ENCODE assay signal across 13 cellular contexts in the genomic region with DNA sequence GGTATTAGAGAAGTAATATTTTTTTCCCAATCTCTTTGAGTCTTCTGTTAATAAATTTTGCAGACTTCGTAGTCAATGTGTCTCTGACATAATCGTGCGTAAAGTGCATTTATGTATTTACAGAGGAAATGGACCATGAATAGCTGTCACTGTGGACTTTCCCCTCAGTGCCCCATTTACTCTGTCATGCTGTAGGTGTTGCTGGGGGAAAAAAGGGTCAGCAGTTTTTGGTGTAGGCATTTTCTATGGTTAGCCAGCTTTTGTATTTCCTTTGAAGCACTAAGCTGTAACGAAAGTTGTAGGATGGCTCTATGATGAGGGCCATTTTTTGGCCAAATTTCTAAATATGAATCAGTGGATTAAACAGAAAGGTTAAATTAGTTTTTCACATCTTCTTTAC.
A peak's percentile ranks its signal among the peaks of the same experiment; 100 is the strongest.
DNase-seq lines count a peak whose midpoint lies in the region; ATAC-seq lines count a peak whose summit lies in the region.
"Had no signal": no experiment of that assay in that cellular context is flagged by ENCODE, and none has a peak within 500 bp of the region (broad histone marks: within the 10 kb centered on the region; RNA-seq: fewer than 3 reads in every experiment).

No MANE protein-coding gene starts in this region.

- H4K8ac ChIP-seq in mesendoderm (ENCODE audit: low read depth, low read length): no peak overlapping the region

- no peak overlapping the region for H3K9ac ChIP-seq in mesendoderm (ENCODE audit: low read length)

- peak; percentile 78 for ATAC-seq in HG02610 (IDR thresholded peaks at IDR 0.05; ENCODE audit: unreplicated experiment)
- peak; percentile 76 for ATAC-seq in HG03571 (IDR thresholded peaks at IDR 0.05; ENCODE audit: unreplicated experiment)
- ATAC-seq: Right ventricle myocardium inferior had no signal

- peak overlapping the region; percentile 73 for H2BK120ac ChIP-seq in mesendoderm (ENCODE audit: low read depth, low read length)

- no peak overlapping the region for H2BK5ac ChIP-seq in mesendoderm (ENCODE audit: low read length)

- DNase-seq in NCI-H146 (lab: John Stamatoyannopoulos, UW) (peak; percentile 16), NCI-H146 treated with DMSO at 0.1 percent for 48 hours (lab: John Stamatoyannopoulos, UW; ENCODE audit: unreplicated experiment) (no peak), mesendoderm (no peak), amygdala (lab: John Stamatoyannopoulos, UW) (no peak), HK-2 (ENCODE audit: unreplicated experiment) (no peak), NCI-H1048 (lab: John Stamatoyannopoulos, UW) (no peak)
- DNase-seq: activated naive CD8-positive, alpha-beta T cell treated with anti-CD3 and anti-CD28 coated beads, Interleukin-2, amount 10 ng/mL, durations not matched to agents 7 days and 5 days; MV-4-11 had no signal

- H3K18ac ChIP-seq in mesendoderm (ENCODE audit: low read length): no peak overlapping the region

- H3K79me2 ChIP-seq in mesendoderm (ENCODE audit: control insufficient read depth, insufficient read depth, low read length): no peaks in the 10 kb centered on the region

- H3K56ac ChIP-seq in mesendoderm (ENCODE audit: low read length): no peak overlapping the region

- no peaks in the 10 kb centered on the region for H3K4me1 ChIP-seq in mesendoderm (ENCODE audit: control insufficient read depth, low read depth, low read length)

- no peak overlapping the region for H3K4me2 ChIP-seq in mesendoderm (ENCODE audit: low read length)

- H2BK15ac ChIP-seq in mesendoderm (replicated peaks; ENCODE audit: low read depth): no peak overlapping the region

- no CpG with 5 or more reads among the region's 4 CpGs for WGBS in mesendoderm (ENCODE audit: extremely low coverage, insufficient coverage, low lambda C conversion rate)

- H3K27me3 ChIP-seq in mesendoderm (ENCODE audit: insufficient read depth, low read length, poor library complexity): no peaks in the 10 kb centered on the region

- H3K23ac ChIP-seq in mesendoderm (ENCODE audit: low read length): no peak overlapping the region

- no peaks in the 10 kb centered on the region for H3K36me3 ChIP-seq in mesendoderm (ENCODE audit: control insufficient read depth, insufficient read depth, low read length)
- H3K36me3 ChIP-seq: thoracic aorta had no signal

- H2AK5ac ChIP-seq in mesendoderm (ENCODE audit: low read length): no peak overlapping the region

- no peak overlapping the region for H3K27ac ChIP-seq in mesendoderm (ENCODE audit: low read depth, low read length)
- H3K27ac ChIP-seq: 22Rv1, thoracic aorta had no signal

- H4K5ac ChIP-seq in mesendoderm (ENCODE audit: low read length): no peak overlapping the region

- no peak overlapping the region for H3K4me3 ChIP-seq in mesendoderm (ENCODE audit: low read length)
- H3K4me3 ChIP-seq: thoracic aorta had no signal

- H3K4ac ChIP-seq in mesendoderm (ENCODE audit: low read depth, low read length): no peak overlapping the region

- H3K79me1 ChIP-seq in mesendoderm (ENCODE audit: low read length): no peaks in the 10 kb centered on the region
